Comparison of ENCODE assay signal across 14 cellular contexts in the genomic region with DNA sequence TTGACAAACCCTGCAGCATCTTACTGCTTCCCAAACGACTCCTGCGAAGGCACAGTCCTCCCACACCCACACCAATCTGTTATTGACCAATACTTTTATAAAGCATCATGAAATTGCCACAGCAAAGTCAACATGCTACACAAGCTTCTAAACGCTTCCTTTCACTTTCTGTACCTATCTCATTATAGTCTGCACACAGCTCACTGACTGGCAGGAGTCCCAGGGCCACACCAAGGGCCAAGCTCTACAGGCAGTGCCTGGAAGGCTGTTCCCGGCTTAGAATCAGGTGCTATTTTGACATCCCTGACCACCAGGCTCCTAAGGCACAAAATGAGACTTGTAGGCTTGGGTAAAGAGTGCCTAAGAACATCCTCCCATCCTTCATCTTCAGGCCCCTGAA. TPM values are rescaled to one million over a fixed set of nuclear protein-coding genes. Genes with fewer than 3 reads are reported as not detected.
DNase-seq lines count a peak whose midpoint lies in the region; ATAC-seq and TF ChIP-seq lines count a peak whose summit lies in the region.
"Had no signal": no experiment of that assay in that cellular context is flagged by ENCODE, and none has a peak within 500 bp of the region (broad histone marks: within the 10 kb centered on the region; RNA-seq: fewer than 3 reads in every experiment).

No MANE protein-coding gene starts in this region.

- H3K4me1 ChIP-seq in stomach = peaks cover 10 to 33% (median 31%) of the 10 kb centered on the region in 4 donors

- ATAC-seq in left lobe of liver (peak; percentile 98), GM18870 (IDR thresholded peaks at IDR 0.05; ENCODE audit: unreplicated experiment) (no peak), HG02981 (IDR thresholded peaks at IDR 0.05; ENCODE audit: unreplicated experiment) (no peak)

- no peaks in the 10 kb centered on the region for H3K9me3 ChIP-seq in stomach
- H3K9me3 ChIP-seq: suprapubic skin had no signal

- DNase-seq in activated naive CD4-positive, alpha-beta T cell treated with anti-CD3 and anti-CD28 coated beads, Interleukin-2, amount 10 ng/mL, durations not matched to agents 7 days and 5 days = no peak
- no peak for DNase-seq in activated naive CD4-positive, alpha-beta T cell (lab: John Stamatoyannopoulos, UW)
- no peak for DNase-seq in activated T-helper 2 cell treated with anti-CD3 and anti-CD28 coated beads, Interferon-gamma antibody, Interleukin-2, Interleukin-4, amounts not matched to agents 10 μg/mL and 5 μg/mL and 100 μg/mL, durations not matched to agents 14 hours and 24 hours and 36 hours (ENCODE audit: low spot score)
- DNase-seq in left lobe of liver (ENCODE audit: low spot score) = peak; percentile 89
- DNase-seq in stomach = peak; percentile 90
- no peak for DNase-seq in stimulated activated CD4-positive, alpha-beta T cell treated with anti-CD3 and anti-CD28 coated beads, Interleukin-1b, Interleukin-23, amount 100 ng/mL, for 48 hours
- DNase-seq: central memory CD4-positive, alpha-beta T cell; occipital lobe; stimulated activated CD4-positive, alpha-beta T cell treated with anti-CD3 and anti-CD28 coated beads, Interleukin-4, amount 100 ng/mL, for 4 hours had no signal

- peak overlapping the region in 2 of 5 donors; percentile 12 to 58 for H3K27ac ChIP-seq in stomach
- H3K27ac ChIP-seq: suprapubic skin had no signal

- H3K4me1 Mint-ChIP-seq in activated naive CD4-positive, alpha-beta T cell treated with anti-CD3 and anti-CD28 coated beads, Interleukin-2, amount 10 ng/mL, durations not matched to agents 7 days and 5 days = peaks cover 59% of the 10 kb centered on the region
- H3K4me1 Mint-ChIP-seq in activated T-helper 2 cell treated with anti-CD3 and anti-CD28 coated beads, Interferon-gamma antibody, Interleukin-2, Interleukin-4, amounts not matched to agents 10 μg/mL and 5 μg/mL and 100 μg/mL, durations not matched to agents 14 hours and 24 hours and 36 hours (ENCODE audit: low read depth) = peaks cover 57% of the 10 kb centered on the region

- peaks cover 33 to 80% (median 71%) of the 10 kb centered on the region in 4 donors for H3K36me3 ChIP-seq in stomach

- no peaks in the 10 kb centered on the region for H3K27me3 Mint-ChIP-seq in activated naive CD4-positive, alpha-beta T cell treated with anti-CD3 and anti-CD28 coated beads, Interleukin-2, amount 10 ng/mL, durations not matched to agents 7 days and 5 days
- H3K27me3 Mint-ChIP-seq in activated T-helper 2 cell treated with anti-CD3 and anti-CD28 coated beads, Interferon-gamma antibody, Interleukin-2, Interleukin-4, amounts not matched to agents 10 μg/mL and 5 μg/mL and 100 μg/mL, durations not matched to agents 14 hours and 24 hours and 36 hours (ENCODE audit: low read depth) = no peaks in the 10 kb centered on the region

- H3K27me3 ChIP-seq in stomach = no peaks in the 10 kb centered on the region
- H3K27me3 ChIP-seq: suprapubic skin had no signal

- TF ChIP-seq POLR2A in stomach (IDR thresholded peaks at IDR 0.05) = no peak

- H3K36me3 Mint-ChIP-seq in activated naive CD4-positive, alpha-beta T cell treated with anti-CD3 and anti-CD28 coated beads, Interleukin-2, amount 10 ng/mL, durations not matched to agents 7 days and 5 days = peaks cover 69% of the 10 kb centered on the region
- H3K36me3 Mint-ChIP-seq in activated T-helper 2 cell treated with anti-CD3 and anti-CD28 coated beads, Interferon-gamma antibody, Interleukin-2, Interleukin-4, amounts not matched to agents 10 μg/mL and 5 μg/mL and 100 μg/mL, durations not matched to agents 14 hours and 24 hours and 36 hours (ENCODE audit: low read depth) = peaks cover 75% of the 10 kb centered on the region

- no peaks in the 10 kb centered on the region for H3K9me3 Mint-ChIP-seq in activated naive CD4-positive, alpha-beta T cell treated with anti-CD3 and anti-CD28 coated beads, Interleukin-2, amount 10 ng/mL, durations not matched to agents 7 days and 5 days
- no peaks in the 10 kb centered on the region for H3K9me3 Mint-ChIP-seq in activated T-helper 2 cell treated with anti-CD3 and anti-CD28 coated beads, Interferon-gamma antibody, Interleukin-2, Interleukin-4, amounts not matched to agents 10 μg/mL and 5 μg/mL and 100 μg/mL, durations not matched to agents 14 hours and 24 hours and 36 hours

- H3K4me3 Mint-ChIP-seq in activated naive CD4-positive, alpha-beta T cell treated with anti-CD3 and anti-CD28 coated beads, Interleukin-2, amount 10 ng/mL, durations not matched to agents 7 days and 5 days = no peak overlapping the region
- H3K4me3 Mint-ChIP-seq in activated T-helper 2 cell treated with anti-CD3 and anti-CD28 coated beads, Interferon-gamma antibody, Interleukin-2, Interleukin-4, amounts not matched to agents 10 μg/mL and 5 μg/mL and 100 μg/mL, durations not matched to agents 14 hours and 24 hours and 36 hours (ENCODE audit: low read depth) = no peak overlapping the region

- H3K27ac Mint-ChIP-seq in activated naive CD4-positive, alpha-beta T cell treated with anti-CD3 and anti-CD28 coated beads, Interleukin-2, amount 10 ng/mL, durations not matched to agents 7 days and 5 days = peak overlapping the region; percentile 54
- peak overlapping the region; percentile 53 for H3K27ac Mint-ChIP-seq in activated T-helper 2 cell treated with anti-CD3 and anti-CD28 coated beads, Interferon-gamma antibody, Interleukin-2, Interleukin-4, amounts not matched to agents 10 μg/mL and 5 μg/mL and 100 μg/mL, durations not matched to agents 14 hours and 24 hours and 36 hours

- 22 to 43% (median 40%) methylated on average over 4 of the region's 4 CpGs for WGBS in stomach, 5 donors

- intact Hi-C loops in activated T-helper 2 cell treated with anti-CD3 and anti-CD28 coated beads, Interferon-gamma antibody, Interleukin-2, Interleukin-4, amounts not matched to agents 10 μg/mL and 5 μg/mL and 100 μg/mL, durations not matched to agents 14 hours and 24 hours and 36 hours (cut with micrococcal nuclease) = loop anchor here (5.0 kb wide), 1 partner anchor 38 kb away; a partner anchor contains a TSS
- intact Hi-C loops in stomach (cut with DNase I; ENCODE audit: low total_unique reads) = loop anchor here (10.0 kb wide), 1 partner anchor 91 kb away; no protein-coding TSS in a partner anchor

- CTCF ChIA-PET in activated naive CD4-positive, alpha-beta T cell treated with anti-CD3 and anti-CD28 coated beads, Interleukin-2, amount 10 ng/mL, durations not matched to agents 7 days and 5 days (lab: Charles Lee) = interaction anchor here (3.2 kb wide), 1 partner anchor 85 kb away, joined by 8 read pairs; no protein-coding TSS in a partner anchor

- no peak overlapping the region for H3K4me3 ChIP-seq in stomach
- H3K4me3 ChIP-seq: suprapubic skin had no signal

- no peak for TF ChIP-seq CTCF in stomach (IDR thresholded peaks at IDR 0.05)

- no peak for TF ChIP-seq EP300 in stomach (IDR thresholded peaks at IDR 0.05)

RNA-seq across cellular contexts. Expression of a gene that starts 39.5 kb away (rescaled TPM):
- total RNA-seq in activated T-helper 2 cell treated with anti-CD3 and anti-CD28 coated beads, Interferon-gamma antibody, Interleukin-2, Interleukin-4, amounts not matched to agents 10 μg/mL and 5 μg/mL and 100 μg/mL, durations not matched to agents 14 hours and 24 hours and 36 hours = 164 and 176 TPM in 2 replicates
- 44.3 TPM for total RNA-seq in left lobe of liver
- total RNA-seq in stomach = 100 to 1,000 TPM in 2 of 5 donors, 10 to 100 TPM in 3; 29.2 to 171 (median 94.0) TPM
- polyA plus RNA-seq in stomach = 10 to 100 TPM; 19.3 to 28.3 (median 22.5) TPM

RNA-seq across cellular contexts. Expression of a gene that starts 42.1 kb away (rescaled TPM):
- total RNA-seq in activated T-helper 2 cell treated with anti-CD3 and anti-CD28 coated beads, Interferon-gamma antibody, Interleukin-2, Interleukin-4, amounts not matched to agents 10 μg/mL and 5 μg/mL and 100 μg/mL, durations not matched to agents 14 hours and 24 hours and 36 hours = not detected in 2 replicates
- total RNA-seq in left lobe of liver (not detected), stomach (not detected)
- not detected for polyA plus RNA-seq in stomach
- total RNA-seq: fibroblast of lung; occipital lobe; suprapubic skin; T-helper 1 cell treated with Interleukin-12 subunit alpha and Interleukin-12 subunit beta and Interleukin-4 antibody, amounts not matched to agents 30 ng/mL and 1 ng/mL, for 36 hours had no signal
- polyA plus RNA-seq: fibroblast of lung had no signal

RNA-seq across cellular contexts. Expression of a gene that starts 55.4 kb away (rescaled TPM):
- 84.4 and 90.8 TPM in 2 replicates for total RNA-seq in activated T-helper 2 cell treated with anti-CD3 and anti-CD28 coated beads, Interferon-gamma antibody, Interleukin-2, Interleukin-4, amounts not matched to agents 10 μg/mL and 5 μg/mL and 100 μg/mL, durations not matched to agents 14 hours and 24 hours and 36 hours
- total RNA-seq in left lobe of liver = 62.5 TPM
- 10 to 100 TPM in 4 of 5 donors, 1 to 10 TPM in 1; 2.0 to 78.6 (median 36.4) TPM for total RNA-seq in stomach
- 100 to 1,000 TPM in 2 of 3 donors, 10 to 100 TPM in 1; 95.5 to 190 (median 149) TPM for polyA plus RNA-seq in stomach

Comparison
In these comparisons a context has a peak if more than half of its experiments do, and no peak if none do; other contexts are left out.
1. DNase-seq: peak in left lobe of liver (single experiment) and stomach (single experiment); none in activated naive CD4-positive, alpha-beta T cell treated with anti-CD3 and anti-CD28 coated beads, Interleukin-2, amount 10 ng/mL, durations not matched to agents 7 days and 5 days (single experiment), activated naive CD4-positive, alpha-beta T cell (0 of 4), activated T-helper 2 cell treated with anti-CD3 and anti-CD28 coated beads, Interferon-gamma antibody, Interleukin-2, Interleukin-4, amounts not matched to agents 10 μg/mL and 5 μg/mL and 100 μg/mL, durations not matched to agents 14 hours and 24 hours and 36 hours (single experiment) and stimulated activated CD4-positive, alpha-beta T cell treated with anti-CD3 and anti-CD28 coated beads, Interleukin-1b, Interleukin-23, amount 100 ng/mL, for 48 hours (single experiment).